Comparison of ENCODE assay signal across 9 cellular contexts in the genomic region with DNA sequence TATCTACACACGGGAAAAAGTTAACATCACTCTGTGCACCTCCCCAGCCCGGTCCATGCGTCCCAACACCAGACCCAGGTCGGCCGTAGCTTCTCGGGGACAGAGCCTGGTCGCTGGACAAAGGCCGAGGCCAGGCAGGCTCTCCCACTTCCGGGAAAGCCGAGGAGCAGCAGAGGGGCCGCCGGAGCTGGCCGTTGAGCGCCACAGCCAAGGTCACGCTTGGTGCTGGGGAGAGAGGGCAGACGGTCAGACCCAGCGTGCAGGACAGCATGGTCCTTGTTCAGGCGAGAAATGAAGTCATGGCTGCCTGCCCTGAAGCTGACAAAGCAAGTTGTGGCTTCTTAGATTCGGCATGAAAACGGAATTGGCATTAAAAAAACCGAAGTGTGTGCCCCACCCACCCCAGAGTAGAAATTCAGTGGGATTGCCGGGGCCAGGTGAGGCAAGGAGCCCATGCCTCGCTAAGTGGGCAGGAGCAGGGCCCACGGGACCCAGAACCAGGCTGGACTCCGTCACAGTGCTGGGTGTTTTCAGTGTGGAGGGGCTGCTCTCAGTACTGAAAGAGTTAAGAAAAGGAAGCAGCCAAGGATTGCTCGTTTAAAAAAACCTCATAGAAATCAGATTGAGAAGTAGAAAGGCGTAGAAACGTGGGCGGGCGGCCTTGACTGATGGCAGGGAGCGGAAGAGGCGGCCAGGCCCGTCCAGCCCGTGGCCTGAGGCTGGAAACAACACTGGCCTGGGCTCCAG. TPM values are rescaled to one million over a fixed set of nuclear protein-coding genes. Genes with fewer than 3 reads are reported as not detected.
DNase-seq lines count a peak whose midpoint lies in the region; ATAC-seq and TF ChIP-seq lines count a peak whose summit lies in the region.
"Had no signal": no experiment of that assay in that cellular context is flagged by ENCODE, and none has a peak within 500 bp of the region (broad histone marks: within the 10 kb centered on the region; RNA-seq: fewer than 3 reads in every experiment).

No MANE protein-coding gene starts in this region.

- H3K4me3 ChIP-seq in AG04450 (ENCODE audit: low read depth, low read length) (no peak overlapping the region), RWPE2 (ENCODE audit: severe bottlenecking) (no peak overlapping the region), fibroblast of lung (replicated peaks in 1 of 4; ENCODE audit: control extremely low read depth in 1 of 4, insufficient read depth in 1 of 4, low read depth in 3 of 4, low read length in 4 of 4) (peak overlapping the region in 1 of 4 experiments; percentile 14), neural progenitor cell (no peak overlapping the region)

- peaks cover 3% of the 10 kb centered on the region for H3K36me3 Mint-ChIP-seq in neural progenitor cell

- ATAC-seq in RWPE2 (ENCODE audit: low read depth): no peak
- ATAC-seq in GM18868 (IDR thresholded peaks at IDR 0.05; ENCODE audit: unreplicated experiment): no peak

- TF ChIP-seq CTCF in AG04450 (IDR thresholded peaks at IDR 0.05; ENCODE audit: low read depth, low read length) (no peak), RWPE2 (IDR thresholded peaks at IDR 0.05; ENCODE audit: poor library complexity, severe bottlenecking) (no peak), fibroblast of lung (conservative IDR thresholded peaks at IDR 0.05 in 1 of 2, IDR thresholded peaks at IDR 0.05 in 1 of 2; ENCODE audit: low read depth in 1 of 2, low read length in 2 of 2) (no peak), neural progenitor cell (IDR thresholded peaks at IDR 0.05) (no peak)

- no peaks in the 10 kb centered on the region for H4K20me1 ChIP-seq in fibroblast of lung (ENCODE audit: control insufficient read depth, extremely low read depth, insufficient read depth, low read length)
- peaks cover 20% of the 10 kb centered on the region for H4K20me1 ChIP-seq in neural progenitor cell (ENCODE audit: low read depth)

- H3K4me1 ChIP-seq in RWPE2 (ENCODE audit: insufficient read depth, poor library complexity, severe bottlenecking): peaks cover 6% of the 10 kb centered on the region
- H3K4me1 ChIP-seq in fibroblast of lung (ENCODE audit: control insufficient read depth, extremely low read depth, insufficient read depth, low read length): peaks cover 26% of the 10 kb centered on the region
- H3K4me1 ChIP-seq in neural progenitor cell: peaks cover 10% of the 10 kb centered on the region

- POLR2A ChIA-PET in AG04450 (lab: Yijun Ruan, JAX): interaction anchor here (0.6 to 1.4 kb wide), 4 partner anchors 58 to 422 kb away, joined by 3 to 5 read pairs (median 4); a partner anchor contains a TSS

- CTCF ChIA-PET in AG04450 (lab: Charles Lee): interaction anchor here (4.9 kb wide), 1 partner anchor 253 kb away, joined by 39 read pairs; no protein-coding TSS in a partner anchor

- no peak overlapping the region for H3K4me3 Mint-ChIP-seq in neural progenitor cell

- peaks cover 3% of the 10 kb centered on the region for H3K27me3 Mint-ChIP-seq in neural progenitor cell (ENCODE audit: insufficient read depth, low read depth)

- H3K27me3 ChIP-seq in AG04450 (ENCODE audit: control insufficient read depth, insufficient read depth, low read length) (no peaks in the 10 kb centered on the region), RWPE2 (ENCODE audit: insufficient read depth, poor library complexity, severe bottlenecking) (no peaks in the 10 kb centered on the region), fibroblast of lung (ENCODE audit: control insufficient read depth, insufficient read depth, low read length) (no peaks in the 10 kb centered on the region), neural progenitor cell (no peaks in the 10 kb centered on the region)

- no peak for DNase-seq in AG04450 (ENCODE audit: low read depth, low spot score)
- DNase-seq in RWPE2 (ENCODE audit: low spot score): no peak
- DNase-seq in fibroblast of lung (ENCODE audit: low read depth in 2 of 2): peak; percentile 29 to 47
- no peak for DNase-seq in neural progenitor cell (ENCODE audit: low spot score)
- no peak for DNase-seq in NCI-H2171 (lab: John Stamatoyannopoulos, UW)
- no peak for DNase-seq in NCI-H2029 treated with DMSO at 0.1 percent for 48 hours (lab: John Stamatoyannopoulos, UW)
- no peak for DNase-seq in D341Med (ENCODE audit: low spot score)
- DNase-seq: COR-L47 had no signal

- H3K9me3 ChIP-seq in AG04450 (ENCODE audit: control insufficient read depth, insufficient read depth, low read length): no peaks in the 10 kb centered on the region; the same call in 1 of the 2 replicates
- H3K9me3 ChIP-seq in RWPE2 (ENCODE audit: severe bottlenecking): no peaks in the 10 kb centered on the region
- no peaks in the 10 kb centered on the region for H3K9me3 ChIP-seq in fibroblast of lung (ENCODE audit: control insufficient read depth, insufficient read depth, low read depth, low read length)
- H3K9me3 ChIP-seq in neural progenitor cell (ENCODE audit: low read depth): no peaks in the 10 kb centered on the region

- H3K4me2 ChIP-seq in fibroblast of lung (ENCODE audit: extremely low read depth, insufficient read depth, low read length) (peak overlapping the region; percentile 57), neural progenitor cell (no peak overlapping the region)

- H3K79me2 ChIP-seq in fibroblast of lung (ENCODE audit: control insufficient read depth, insufficient read depth, low read length) (peaks cover 28% of the 10 kb centered on the region), neural progenitor cell (ENCODE audit: low read depth) (peaks cover 23% of the 10 kb centered on the region)

- no peaks in the 10 kb centered on the region for H3K9me3 Mint-ChIP-seq in neural progenitor cell

- peaks cover 37% of the 10 kb centered on the region for H3K4me1 Mint-ChIP-seq in neural progenitor cell

- H3K36me3 ChIP-seq in RWPE2 (ENCODE audit: low read depth) (peaks cover 18% of the 10 kb centered on the region), fibroblast of lung (ENCODE audit: control insufficient read depth, insufficient read depth, low read length) (peaks cover 33% of the 10 kb centered on the region), neural progenitor cell (no peaks in the 10 kb centered on the region)

- H2AFZ ChIP-seq in fibroblast of lung (ENCODE audit: low read length) (no peak overlapping the region), neural progenitor cell (replicated peaks) (no peak overlapping the region)

- H3F3A ChIP-seq in neural progenitor cell (ENCODE audit: low read depth): no peaks in the 10 kb centered on the region

- peak overlapping the region; percentile 30 for H3K27ac Mint-ChIP-seq in neural progenitor cell

- peak overlapping the region; percentile 57 for H3K27ac ChIP-seq in AG04450 (ENCODE audit: low read depth, low read length)
- peak overlapping the region; percentile 18 for H3K27ac ChIP-seq in RWPE2 (ENCODE audit: poor library complexity, severe bottlenecking)
- peak overlapping the region; percentile 21 for H3K27ac ChIP-seq in fibroblast of lung (ENCODE audit: insufficient read depth, low read length)
- no peak overlapping the region for H3K27ac ChIP-seq in neural progenitor cell

- H3K9ac ChIP-seq in fibroblast of lung (ENCODE audit: insufficient read depth, low read length): no peak overlapping the region
- H3K9ac ChIP-seq in neural progenitor cell: no peak overlapping the region

RNA-seq across cellular contexts. Expression of a gene that starts 4.3 kb away (rescaled TPM):
- polyA plus RNA-seq in AG04450 (2011; rRNA removed): 185 and 209 TPM in 2 replicates
- 57.7 and 61.3 TPM in 2 replicates for polyA minus RNA-seq in AG04450 (2011; rRNA and poly(A)+ RNA removed)
- 145 and 157 TPM in 2 replicates for total RNA-seq in fibroblast of lung
- 149 and 196 TPM in 2 replicates for polyA plus RNA-seq in fibroblast of lung
- 165 and 243 TPM in 2 replicates for polyA plus RNA-seq in fibroblast of lung (2012)
- polyA minus RNA-seq in fibroblast of lung (ENCODE audit: low replicate concordance): 45.4 and 47.1 TPM in 2 replicates
- 83.8 and 143 TPM in 2 replicates for total RNA-seq in neural progenitor cell (ENCODE audit: low replicate concordance)

RNA-seq across cellular contexts. Expression of a gene that starts 9.7 kb away (rescaled TPM):
- 6.1 and 8.9 TPM in 2 replicates for polyA plus RNA-seq in AG04450 (2011; rRNA removed)
- polyA minus RNA-seq in AG04450 (2011; rRNA and poly(A)+ RNA removed): 7.3 and 8.0 TPM in 2 replicates
- 7.2 and 9.6 TPM in 2 replicates for total RNA-seq in fibroblast of lung
- polyA plus RNA-seq in fibroblast of lung: 4.6 and 5.2 TPM in 2 replicates
- 7.0 and 9.7 TPM in 2 replicates for polyA plus RNA-seq in fibroblast of lung (2012)
- polyA minus RNA-seq in fibroblast of lung (ENCODE audit: low replicate concordance): 7.5 and 19.3 TPM in 2 replicates
- 9.9 and 20.6 TPM in 2 replicates for total RNA-seq in neural progenitor cell (ENCODE audit: low replicate concordance)

RNA-seq across cellular contexts. Expression of a gene that starts 18.5 kb away (rescaled TPM):
- polyA plus RNA-seq in AG04450 (2011; rRNA removed): 3.4 and 5.0 TPM in 2 replicates
- 12.2 and 12.8 TPM in 2 replicates for polyA minus RNA-seq in AG04450 (2011; rRNA and poly(A)+ RNA removed)
- total RNA-seq in fibroblast of lung: 5.4 and 6.3 TPM in 2 replicates
- 3.1 and 3.8 TPM in 2 replicates for polyA plus RNA-seq in fibroblast of lung
- 4.6 and 4.9 TPM in 2 replicates for polyA plus RNA-seq in fibroblast of lung (2012)
- 16.1 and 16.3 TPM in 2 replicates for polyA minus RNA-seq in fibroblast of lung (ENCODE audit: low replicate concordance)
- total RNA-seq in neural progenitor cell (ENCODE audit: low replicate concordance): 1.9 and 5.3 TPM in 2 replicates

Comparison
In these comparisons a context has a peak if more than half of its experiments do, and no peak if none do; other contexts are left out.
1. DNase-seq: peak in fibroblast of lung (2 of 2); none in AG04450 (single experiment), RWPE2 (single experiment), neural progenitor cell (single experiment), NCI-H2171 (single experiment), NCI-H2029 treated with DMSO at 0.1 percent for 48 hours (single experiment) and D341Med (single experiment).